25 cellular contexts compared by ENCODE assay signal in the genomic region with DNA sequence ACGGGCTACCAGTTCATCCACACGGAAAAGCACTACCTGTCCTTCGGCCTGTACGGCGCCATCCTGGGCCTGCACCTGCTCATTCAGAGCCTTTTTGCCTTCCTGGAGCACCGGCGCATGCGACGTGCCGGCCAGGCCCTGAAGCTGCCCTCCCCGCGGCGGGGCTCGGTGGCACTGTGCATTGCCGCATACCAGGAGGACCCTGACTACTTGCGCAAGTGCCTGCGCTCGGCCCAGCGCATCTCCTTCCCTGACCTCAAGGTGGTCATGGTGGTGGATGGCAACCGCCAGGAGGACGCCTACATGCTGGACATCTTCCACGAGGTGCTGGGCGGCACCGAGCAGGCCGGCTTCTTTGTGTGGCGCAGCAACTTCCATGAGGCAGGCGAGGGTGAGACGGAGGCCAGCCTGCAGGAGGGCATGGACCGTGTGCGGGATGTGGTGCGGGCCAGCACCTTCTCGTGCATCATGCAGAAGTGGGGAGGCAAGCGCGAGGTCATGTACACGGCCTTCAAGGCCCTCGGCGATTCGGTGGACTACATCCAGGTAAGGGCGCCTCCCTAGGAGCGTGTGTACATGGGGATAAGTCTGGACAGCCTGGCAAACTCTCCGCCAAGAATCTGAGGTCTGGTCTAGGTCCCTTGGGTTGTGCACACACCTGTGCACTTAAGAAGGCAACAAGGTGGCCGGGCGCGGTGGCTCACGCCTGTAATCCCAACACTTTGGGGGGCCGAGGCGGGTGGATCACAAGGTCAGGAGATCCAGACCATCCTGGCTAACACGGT. TPM values are rescaled to one million over a fixed set of nuclear protein-coding genes. Genes with fewer than 3 reads are reported as not detected.
A peak's percentile ranks its signal among the peaks of the same experiment; 100 is the strongest.
DNase-seq lines count a peak whose midpoint lies in the region; ATAC-seq, FAIRE-seq and TF ChIP-seq lines count a peak whose summit lies in the region.
"Had no signal": no experiment of that assay in that cellular context is flagged by ENCODE, and none has a peak within 500 bp of the region (broad histone marks: within the 10 kb centered on the region; RNA-seq: fewer than 3 reads in every experiment).

No MANE protein-coding gene starts in this region.

- TF ChIP-seq EP300 in HepG2 (IDR thresholded peaks at IDR 0.05; ENCODE audit: low read depth in 2 of 2, low read length in 2 of 2): no peak
- TF ChIP-seq EP300 in HepG2 (CRISPR knock-in tag; IDR thresholded peaks at IDR 0.05; ENCODE audit: borderline replicate concordance): no peak

- H3K27me3 ChIP-seq in Karpas-422 (ENCODE audit: low read length) (no peaks in the 10 kb centered on the region), RWPE2 (ENCODE audit: insufficient read depth, poor library complexity, severe bottlenecking) (no peaks in the 10 kb centered on the region), HepG2 (ENCODE audit: control insufficient read depth in 1 of 2, insufficient read depth in 2 of 2, low read length in 2 of 2) (peaks cover 0 to 10% of the 10 kb centered on the region in 2 experiments; a peak in 4 of 5 replicates)
- H3K27me3 ChIP-seq: Peyer's patch had no signal

- CTCF ChIA-PET in HepG2 (lab: Yijun Ruan, JAX; ENCODE audit: low intra/inter-chr PET ratio, low total read pairs): no interaction called here

- no peak for TF ChIP-seq RAD21 in HepG2 (CRISPR knock-in tag; IDR thresholded peaks at IDR 0.05)

- H3K27ac ChIP-seq in Karpas-422 (ENCODE audit: low read length) (no peak overlapping the region), RWPE2 (ENCODE audit: poor library complexity, severe bottlenecking) (no peak overlapping the region), HepG2 (ENCODE audit: extremely low read length, insufficient read depth, low read length) (no peak overlapping the region)
- H3K27ac ChIP-seq: Peyer's patch had no signal

- no peak for TF ChIP-seq POLR2A in HepG2 (IDR thresholded peaks at IDR 0.05; ENCODE audit: insufficient read depth in 1 of 2, low read depth in 2 of 2, low read length in 2 of 2)

- in situ Hi-C loops in HepG2 (cut with HindIII; ENCODE audit: extremely low pct_ligation_motif_present, low pct_unique_long_range_greater_than_20kb) (loop anchor here (10.0 to 25.0 kb wide), 2 partner anchors 115 to 397 kb away; no protein-coding TSS in a partner anchor), GM13977 (cut with MboI; ENCODE audit: low pct_unique_long_range_greater_than_20kb, low sequenced_read_pairs, unreplicated experiment) (loop anchor here (25.0 kb wide), 1 partner anchor 397 kb away; no protein-coding TSS in a partner anchor)

- ATAC-seq in RWPE2 (ENCODE audit: low read depth) (no peak), HepG2 (no peak), sciatic nerve (no peak), GM18511 (IDR thresholded peaks at IDR 0.05; ENCODE audit: unreplicated experiment) (no peak)
- ATAC-seq: K562 had no signal

- POLR2A ChIA-PET in HepG2 (lab: Yijun Ruan, JAX): no interaction called here

- no peaks in the 10 kb centered on the region for H3K79me2 ChIP-seq in Karpas-422 (ENCODE audit: low read length)
- H3K79me2 ChIP-seq in HepG2 (ENCODE audit: insufficient read depth, low read length): no peaks in the 10 kb centered on the region

- intact Hi-C loops in HepG2 (cut with micrococcal nuclease; ENCODE audit: unreplicated experiment): loop anchor here (10.0 kb wide), 1 partner anchor 115 kb away; no protein-coding TSS in a partner anchor
- intact Hi-C loops in sciatic nerve (cut with DNase I): no loop called here

- H3K9ac ChIP-seq in Karpas-422 (ENCODE audit: low read length) (no peak overlapping the region), HepG2 (ENCODE audit: insufficient read depth, low read depth, low read length) (no peak overlapping the region)

- H4K20me1 ChIP-seq in Karpas-422 (ENCODE audit: insufficient read depth, low read depth, low read length) (peaks cover 6% of the 10 kb centered on the region; the same call in 1 of the 2 replicates), HepG2 (ENCODE audit: insufficient read depth, low read length) (no peaks in the 10 kb centered on the region)

- H3K4me1 ChIP-seq in Karpas-422 (ENCODE audit: low read length): peaks cover 5% of the 10 kb centered on the region; the same call in 1 of the 2 replicates
- no peaks in the 10 kb centered on the region for H3K4me1 ChIP-seq in RWPE2 (ENCODE audit: insufficient read depth, poor library complexity, severe bottlenecking)
- H3K4me1 ChIP-seq in HepG2 (ENCODE audit: insufficient read depth, low read length): peaks cover 14% of the 10 kb centered on the region
- H3K4me1 ChIP-seq: BE2C had no signal

- WGBS in HepG2 (ENCODE audit: low lambda C conversion rate): 95% methylated on average over 43 of the region's 48 CpGs

- BruUV-seq in HepG2 (replicated peaks; lab: Mats Ljungman, UMichigan): no TSS peak

- no peak overlapping the region for H3K4me3 ChIP-seq in Karpas-422 (ENCODE audit: low read length)
- H3K4me3 ChIP-seq in RWPE2 (ENCODE audit: severe bottlenecking): no peak overlapping the region
- H3K4me3 ChIP-seq in HepG2 (replicated peaks in 1 of 3; ENCODE audit: insufficient read depth in 1 of 3, low read depth in 2 of 3, low read length in 3 of 3): no peak overlapping the region
- H3K4me3 ChIP-seq: K562, Peyer's patch had no signal

- H2AFZ ChIP-seq in Karpas-422 (ENCODE audit: low read length): no peak overlapping the region
- H2AFZ ChIP-seq in HepG2 (ENCODE audit: low read length): no peak overlapping the region

- H3K9me3 ChIP-seq in Karpas-422 (ENCODE audit: low read length): no peaks in the 10 kb centered on the region
- H3K9me3 ChIP-seq in RWPE2 (ENCODE audit: severe bottlenecking): no peaks in the 10 kb centered on the region
- H3K9me3 ChIP-seq in HepG2 (ENCODE audit: low read length): no peaks in the 10 kb centered on the region
- H3K9me3 ChIP-seq: BE2C, Peyer's patch had no signal

- no peak for FAIRE-seq in HepG2 (lab: Jason Lieb, UNC)
- FAIRE-seq: GM12891, GM18507, GM19239, H54, K562 had no signal

- H3K4me2 ChIP-seq in Karpas-422 (ENCODE audit: low read depth, low read length, poor library complexity, severe bottlenecking) (no peak overlapping the region), HepG2 (ENCODE audit: low read depth, low read length) (no peak overlapping the region)

- H3K36me3 ChIP-seq in Karpas-422 (ENCODE audit: insufficient read depth, low read length): no peaks in the 10 kb centered on the region
- H3K36me3 ChIP-seq in RWPE2 (ENCODE audit: low read depth): peaks cover 43% of the 10 kb centered on the region
- no peaks in the 10 kb centered on the region for H3K36me3 ChIP-seq in HepG2 (replicated peaks in 1 of 2; ENCODE audit: control insufficient read depth in 1 of 2, insufficient read depth in 2 of 2, low read length in 2 of 2)

- no peaks in the 10 kb centered on the region for H3K9me2 ChIP-seq in Karpas-422 (replicated peaks; ENCODE audit: insufficient read depth, low read length)

- TF ChIP-seq CTCF in RWPE2 (IDR thresholded peaks at IDR 0.05; ENCODE audit: poor library complexity, severe bottlenecking): no peak
- TF ChIP-seq CTCF in HepG2 (CRISPR knock-in tag; IDR thresholded peaks at IDR 0.05): no peak
- no peak for TF ChIP-seq CTCF in GM13977 (IDR thresholded peaks at IDR 0.05; ENCODE audit: extremely low read depth, insufficient read depth, missing control alignments)

- peak; percentile 23 for DNase-seq in Karpas-422
- DNase-seq in RWPE2 (ENCODE audit: low spot score): peak; percentile 60
- no peak for DNase-seq in HepG2 (ENCODE audit: low spot score)
- peak; percentile 48 for DNase-seq in sciatic nerve (ENCODE audit: low spot score)
- DNase-seq in GM13977 (ENCODE audit: low spot score): no peak
- DNase-seq in putamen (ENCODE audit: low spot score): no peak
- DNase-seq: BE2C; CD4-positive, CD25-positive, alpha-beta regulatory T cell; COR-L47; DMS 273 treated with DMSO at 0.1 percent for 48 hours; DMS79 treated with DMSO at 0.1 percent for 48 hours; NCI-H1092 treated with DMSO at 0.1 percent for 48 hours; NCI-H146; NCI-H2029; NCI-H345; NCI-H774; NK-92 treated with Interleukin-12 subunit alpha and Interleukin-12 subunit beta, amount 100 ng/mL, for 24 hours; SHP77 had no signal

RNA-seq across cellular contexts. Expression of a gene that starts 4.2 kb away (rescaled TPM):
- total RNA-seq in Karpas-422 (2014; rRNA removed; shearing (Covaris generic); ENCODE audit: low replicate concordance): 1.9 TPM in 2 replicates
- 0.04 TPM in 1 of 2 replicates, not detected in the other for total RNA-seq in HepG2 (2016; rRNA removed; fragmentation: Illumina TruSeq; extraction: Trizol)
- total RNA-seq in HepG2 (2016; cell fraction: cytosol; rRNA removed; fragmentation: Illumina TruSeq; extraction: Trizol; ENCODE audit: low read depth): 0.09 TPM in 1 of 2 replicates, not detected in the other
- 0.13 and 0.36 TPM in 2 replicates for total RNA-seq in HepG2 (2016; cell fraction: insoluble cytoplasmic fraction; rRNA removed; fragmentation: Illumina TruSeq; extraction: Trizol)
- 0.14 and 0.19 TPM in 2 replicates for total RNA-seq in HepG2 (2016; cell fraction: membrane; rRNA removed; fragmentation: Illumina TruSeq; extraction: Trizol)
- 0.19 and 0.22 TPM in 2 replicates for total RNA-seq in HepG2 (2016; cell fraction: nucleus; rRNA removed; fragmentation: Illumina TruSeq; extraction: Trizol)
- polyA plus RNA-seq in HepG2 (2011; rRNA removed): 0.30 and 0.64 TPM in 2 replicates
- 0.28 and 0.32 TPM in 2 replicates for polyA plus RNA-seq in HepG2 (2011; cell fraction: cytosol; rRNA removed)
- polyA plus RNA-seq in HepG2 (2011; cell fraction: nucleus; rRNA removed): 1.3 and 1.4 TPM in 2 replicates
- polyA plus RNA-seq in HepG2 (2012): 0.47 and 0.52 TPM in 2 replicates
- 0.10 TPM in 1 of 2 replicates, not detected in the other for polyA plus RNA-seq in HepG2 (2016; cell fraction: cytosol; fragmentation: Illumina TruSeq; extraction: Trizol; ENCODE audit: low read depth)
- polyA plus RNA-seq in HepG2 (2016; cell fraction: insoluble cytoplasmic fraction; fragmentation: Illumina TruSeq; extraction: Trizol; ENCODE audit: low read depth): 0.09 and 0.12 TPM in 2 replicates
- 0.08 and 0.29 TPM in 2 replicates for polyA plus RNA-seq in HepG2 (2016; cell fraction: membrane; fragmentation: Illumina TruSeq; extraction: Trizol; ENCODE audit: low read depth)
- polyA plus RNA-seq in HepG2 (2016; cell fraction: nucleus; fragmentation: Illumina TruSeq; extraction: Trizol; ENCODE audit: insufficient read depth, low read depth): 0.79 and 0.96 TPM in 2 replicates
- 1.4 and 2.2 TPM in 2 replicates for polyA minus RNA-seq in HepG2 (2011; rRNA and poly(A)+ RNA removed; ENCODE audit: low replicate concordance)
- 0.30 TPM in 1 of 2 replicates, not detected in the other for polyA minus RNA-seq in HepG2 (2011; cell fraction: cytosol; rRNA and poly(A)+ RNA removed)
- polyA minus RNA-seq in HepG2 (2011; cell fraction: nucleus; rRNA and poly(A)+ RNA removed): 0.99 and 1.4 TPM in 2 replicates
- total RNA-seq in sciatic nerve: 2.7 TPM

RNA-seq across cellular contexts. Expression of a gene that starts 22.7 kb away (rescaled TPM):
- total RNA-seq in Karpas-422 (2014; rRNA removed; shearing (Covaris generic); ENCODE audit: low replicate concordance): 87.0 and 98.5 TPM in 2 replicates
- total RNA-seq in HepG2 (2016; rRNA removed; fragmentation: Illumina TruSeq; extraction: Trizol) (37.2 and 64.1 TPM in 2 replicates), sciatic nerve (65.1 TPM)
- total RNA-seq in HepG2 (2016; cell fraction: cytosol; rRNA removed; fragmentation: Illumina TruSeq; extraction: Trizol; ENCODE audit: low read depth): 15.9 and 16.0 TPM in 2 replicates
- total RNA-seq in HepG2 (2016; cell fraction: insoluble cytoplasmic fraction; rRNA removed; fragmentation: Illumina TruSeq; extraction: Trizol): 45.2 and 61.3 TPM in 2 replicates
- 36.4 and 42.2 TPM in 2 replicates for total RNA-seq in HepG2 (2016; cell fraction: membrane; rRNA removed; fragmentation: Illumina TruSeq; extraction: Trizol)
- 25.4 and 28.1 TPM in 2 replicates for total RNA-seq in HepG2 (2016; cell fraction: nucleus; rRNA removed; fragmentation: Illumina TruSeq; extraction: Trizol)
- 67.5 and 74.3 TPM in 2 replicates for polyA plus RNA-seq in HepG2 (2011; rRNA removed)
- 71.6 and 77.6 TPM in 2 replicates for polyA plus RNA-seq in HepG2 (2011; cell fraction: cytosol; rRNA removed)
- 34.1 and 36.4 TPM in 2 replicates for polyA plus RNA-seq in HepG2 (2011; cell fraction: nucleus; rRNA removed)
- polyA plus RNA-seq in HepG2 (2012): 47.0 and 51.3 TPM in 2 replicates
- polyA plus RNA-seq in HepG2 (2016; cell fraction: cytosol; fragmentation: Illumina TruSeq; extraction: Trizol; ENCODE audit: low read depth): 18.3 and 28.8 TPM in 2 replicates
- 123 and 124 TPM in 2 replicates for polyA plus RNA-seq in HepG2 (2016; cell fraction: insoluble cytoplasmic fraction; fragmentation: Illumina TruSeq; extraction: Trizol; ENCODE audit: low read depth)
- 44.9 and 57.1 TPM in 2 replicates for polyA plus RNA-seq in HepG2 (2016; cell fraction: membrane; fragmentation: Illumina TruSeq; extraction: Trizol; ENCODE audit: low read depth)
- polyA plus RNA-seq in HepG2 (2016; cell fraction: nucleus; fragmentation: Illumina TruSeq; extraction: Trizol; ENCODE audit: insufficient read depth, low read depth): 55.2 and 67.8 TPM in 2 replicates
- 127 and 272 TPM in 2 replicates for polyA minus RNA-seq in HepG2 (2011; rRNA and poly(A)+ RNA removed; ENCODE audit: low replicate concordance)
- 48.2 and 50.4 TPM in 2 replicates for polyA minus RNA-seq in HepG2 (2011; cell fraction: cytosol; rRNA and poly(A)+ RNA removed)
- 17.3 and 20.1 TPM in 2 replicates for polyA minus RNA-seq in HepG2 (2011; cell fraction: nucleus; rRNA and poly(A)+ RNA removed)

RNA-seq across cellular contexts. Expression of a gene that starts 22.8 kb away (rescaled TPM):
- 22.0 and 31.6 TPM in 2 replicates for total RNA-seq in Karpas-422 (2014; rRNA removed; shearing (Covaris generic); ENCODE audit: low replicate concordance)
- total RNA-seq in HepG2 (2016; rRNA removed; fragmentation: Illumina TruSeq; extraction: Trizol): 30.0 and 57.1 TPM in 2 replicates
- 37.9 and 40.6 TPM in 2 replicates for total RNA-seq in HepG2 (2016; cell fraction: cytosol; rRNA removed; fragmentation: Illumina TruSeq; extraction: Trizol; ENCODE audit: low read depth)
- total RNA-seq in HepG2 (2016; cell fraction: insoluble cytoplasmic fraction; rRNA removed; fragmentation: Illumina TruSeq; extraction: Trizol): 26.3 and 63.5 TPM in 2 replicates
- 33.1 and 34.6 TPM in 2 replicates for total RNA-seq in HepG2 (2016; cell fraction: membrane; rRNA removed; fragmentation: Illumina TruSeq; extraction: Trizol)
- total RNA-seq in HepG2 (2016; cell fraction: nucleus; rRNA removed; fragmentation: Illumina TruSeq; extraction: Trizol): 37.9 and 38.1 TPM in 2 replicates
- polyA plus RNA-seq in HepG2 (2011; rRNA removed): 85.8 and 91.2 TPM in 2 replicates
- 70.4 and 88.9 TPM in 2 replicates for polyA plus RNA-seq in HepG2 (2011; cell fraction: cytosol; rRNA removed)
- 58.2 and 63.9 TPM in 2 replicates for polyA plus RNA-seq in HepG2 (2011; cell fraction: nucleus; rRNA removed)
- polyA plus RNA-seq in HepG2 (2012): 65.9 and 68.1 TPM in 2 replicates
- 21.9 and 27.0 TPM in 2 replicates for polyA plus RNA-seq in HepG2 (2016; cell fraction: cytosol; fragmentation: Illumina TruSeq; extraction: Trizol; ENCODE audit: low read depth)
- polyA plus RNA-seq in HepG2 (2016; cell fraction: insoluble cytoplasmic fraction; fragmentation: Illumina TruSeq; extraction: Trizol; ENCODE audit: low read depth): 119 and 121 TPM in 2 replicates
- 30.9 and 36.3 TPM in 2 replicates for polyA plus RNA-seq in HepG2 (2016; cell fraction: membrane; fragmentation: Illumina TruSeq; extraction: Trizol; ENCODE audit: low read depth)
- 71.6 and 78.5 TPM in 2 replicates for polyA plus RNA-seq in HepG2 (2016; cell fraction: nucleus; fragmentation: Illumina TruSeq; extraction: Trizol; ENCODE audit: insufficient read depth, low read depth)
- 126 and 208 TPM in 2 replicates for polyA minus RNA-seq in HepG2 (2011; rRNA and poly(A)+ RNA removed; ENCODE audit: low replicate concordance)
- 51.0 and 51.2 TPM in 2 replicates for polyA minus RNA-seq in HepG2 (2011; cell fraction: cytosol; rRNA and poly(A)+ RNA removed)
- 59.6 and 65.4 TPM in 2 replicates for polyA minus RNA-seq in HepG2 (2011; cell fraction: nucleus; rRNA and poly(A)+ RNA removed)
- 40.1 TPM for total RNA-seq in sciatic nerve

Comparison
In these comparisons a context has a peak if more than half of its experiments do, and no peak if none do; other contexts are left out.
1. DNase-seq: peak in Karpas-422 (single experiment), RWPE2 (single experiment) and sciatic nerve (single experiment); none in HepG2 (single experiment), GM13977 (single experiment) and putamen (single experiment).